ENCODE assay signal across 14 cellular contexts in the genomic region with DNA sequence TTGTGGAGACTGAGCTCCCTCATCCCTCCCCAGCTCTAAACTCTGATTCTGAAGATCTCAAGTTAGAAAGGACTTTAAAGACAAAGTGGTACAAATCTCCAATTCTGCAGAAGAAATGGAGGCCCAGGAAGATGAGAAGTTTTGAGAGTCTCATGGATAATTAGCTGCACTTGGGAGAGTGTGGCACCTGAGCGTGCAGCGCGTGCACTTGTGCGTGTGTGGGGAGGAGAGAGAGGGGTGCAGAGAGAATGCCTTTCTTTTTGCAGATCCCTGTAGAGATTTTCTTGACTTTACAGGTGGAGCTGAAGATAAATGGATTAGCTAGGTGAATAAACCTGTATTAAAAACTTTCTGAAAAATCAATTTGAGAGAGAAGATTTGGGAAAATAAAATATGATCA. TPM values are rescaled to one million over a fixed set of nuclear protein-coding genes. Genes with fewer than 3 reads are reported as not detected.
DNase-seq lines count a peak whose midpoint lies in the region; ATAC-seq and TF ChIP-seq lines count a peak whose summit lies in the region.
"Had no signal": no experiment of that assay in that cellular context is flagged by ENCODE, and none has a peak within 500 bp of the region (broad histone marks: within the 10 kb centered on the region; RNA-seq: fewer than 3 reads in every experiment).

No MANE protein-coding gene starts in this region.

- peaks cover 0 to 6% (median 0%) of the 10 kb centered on the region in 11 donors for H3K9me3 ChIP-seq in heart right ventricle
- peaks cover 0 to 3% of the 10 kb centered on the region in 2 donors for H3K9me3 ChIP-seq in left lung
- no peaks in the 10 kb centered on the region for H3K9me3 ChIP-seq in suprapubic skin
- H3K9me3 ChIP-seq: ovary, transverse colon had no signal

- intact Hi-C loops in heart right ventricle (cut with DNase I) (no loop called here), left cardiac atrium (cut with DNase I) (no loop called here), left lung (cut with DNase I) (no loop called here)
- intact Hi-C loops in activated CD8-positive, alpha-beta T cell treated with anti-CD3 and anti-CD28 coated beads for 36 hours (cut with micrococcal nuclease) = loop anchor here (2.0 to 10.0 kb wide), 2 partner anchors 17 to 143 kb away; no protein-coding TSS in a partner anchor

- CTCF ChIA-PET in activated CD8-positive, alpha-beta T cell treated with anti-CD3 and anti-CD28 coated beads for 36 hours (lab: Charles Lee) = interaction anchor here (0.7 to 2.5 kb wide), 4 partner anchors 14 to 32 kb away, joined by 3 to 10 read pairs (median 4); no protein-coding TSS in a partner anchor

- peaks cover 7% of the 10 kb centered on the region for H3K27me3 Mint-ChIP-seq in activated CD8-positive, alpha-beta T cell treated with anti-CD3 and anti-CD28 coated beads for 36 hours

- H3K4me1 ChIP-seq in heart right ventricle (peaks cover 0 to 51% (median 28%) of the 10 kb centered on the region in 9 donors), left lung (peaks cover 0 to 38% of the 10 kb centered on the region in 2 donors), suprapubic skin (peaks cover 4% of the 10 kb centered on the region)
- H3K4me1 ChIP-seq: transverse colon had no signal

- DNase-seq in heart right ventricle = no peak
- DNase-seq in left cardiac atrium = no peak
- no peak for DNase-seq in activated CD8-positive, alpha-beta T cell treated with anti-CD3 and anti-CD28 coated beads for 36 hours
- no peak for DNase-seq in left lung
- peak in 1 of 2 donors; percentile 8 for DNase-seq in suprapubic skin (ENCODE audit: low spot score in 2 of 2)
- DNase-seq in NCI-H1048 (lab: John Stamatoyannopoulos, UW) = no peak
- no peak for DNase-seq in putamen (ENCODE audit: low spot score)
- DNase-seq: activated CD8-positive, alpha-beta memory T cell treated with anti-CD3 and anti-CD28 coated beads, Interleukin-2, amount 50 U/mL, for 48 hours; NK-92 treated with Interleukin-12 subunit alpha and Interleukin-12 subunit beta, amount 100 ng/mL, for 24 hours; ovary; stimulated activated CD4-positive, alpha-beta T cell treated with anti-CD3 and anti-CD28 coated beads, Interleukin-15, amount 100 ng/mL, for 24 hours; transverse colon had no signal

- peak overlapping the region; percentile 68 to 97 (median 89) for H3K27ac ChIP-seq in heart right ventricle
- H3K27ac ChIP-seq in left lung = peak overlapping the region; percentile 77 to 89
- H3K27ac ChIP-seq in suprapubic skin = peak overlapping the region; percentile 42
- H3K27ac ChIP-seq: ovary had no signal

- H3K9me3 Mint-ChIP-seq in activated CD8-positive, alpha-beta T cell treated with anti-CD3 and anti-CD28 coated beads for 36 hours = peaks cover 1% of the 10 kb centered on the region

- H3K4me3 Mint-ChIP-seq in activated CD8-positive, alpha-beta T cell treated with anti-CD3 and anti-CD28 coated beads for 36 hours = peak overlapping the region; percentile 70
- H3K4me3 Mint-ChIP-seq: mesothelial cell of epicardium had no signal

- 95% methylated on average over 4 of the region's 4 CpGs for WGBS in heart right ventricle, 2 donors
- WGBS in suprapubic skin = 95% methylated on average over 4 of the region's 4 CpGs

- no peak for TF ChIP-seq POLR2A in suprapubic skin (IDR thresholded peaks at IDR 0.05)

- peak overlapping the region in 1 of 10 donors; percentile 10 for H3K4me3 ChIP-seq in heart right ventricle
- no peak overlapping the region for H3K4me3 ChIP-seq in left lung
- H3K4me3 ChIP-seq in suprapubic skin = no peak overlapping the region
- H3K4me3 ChIP-seq: ovary, transverse colon had no signal

- POLR2A ChIA-PET in activated CD8-positive, alpha-beta T cell treated with anti-CD3 and anti-CD28 coated beads for 36 hours (lab: Charles Lee) = interaction anchor here (2.2 kb wide), 1 partner anchor 17 kb away, joined by 6 read pairs; no protein-coding TSS in a partner anchor

- ATAC-seq in heart right ventricle (no peak), left cardiac atrium (no peak), left lung (no peak), GM18873 (IDR thresholded peaks at IDR 0.05; ENCODE audit: low FRiP score, unreplicated experiment) (no peak)
- no peak for ATAC-seq in activated CD8-positive, alpha-beta T cell treated with anti-CD3 and anti-CD28 coated beads for 36 hours

- H3K4me1 Mint-ChIP-seq in activated CD8-positive, alpha-beta T cell treated with anti-CD3 and anti-CD28 coated beads for 36 hours (ENCODE audit: low read depth) = peaks cover 47% of the 10 kb centered on the region

- H3K36me3 ChIP-seq in heart right ventricle (no peaks in the 10 kb centered on the region), left lung (no peaks in the 10 kb centered on the region), suprapubic skin (no peaks in the 10 kb centered on the region)
- H3K36me3 ChIP-seq: ovary, transverse colon had no signal

- no peak for TF ChIP-seq EP300 in suprapubic skin (IDR thresholded peaks at IDR 0.05)

- peak overlapping the region; percentile 3 for H3K27ac Mint-ChIP-seq in activated CD8-positive, alpha-beta T cell treated with anti-CD3 and anti-CD28 coated beads for 36 hours
- H3K27ac Mint-ChIP-seq: mesothelial cell of epicardium had no signal

- TF ChIP-seq CTCF in heart right ventricle (IDR thresholded peaks at IDR 0.05) (no peak), left lung (IDR thresholded peaks at IDR 0.05) (no peak), suprapubic skin (IDR thresholded peaks at IDR 0.05) (no peak)
- no peak for TF ChIP-seq CTCF in activated CD8-positive, alpha-beta T cell treated with anti-CD3 and anti-CD28 coated beads for 36 hours (IDR thresholded peaks at IDR 0.05)

- H3K27me3 ChIP-seq in heart right ventricle (no peaks in the 10 kb centered on the region), left lung (no peaks in the 10 kb centered on the region), suprapubic skin (no peaks in the 10 kb centered on the region)
- H3K27me3 ChIP-seq: ovary, transverse colon had no signal

- peaks cover 8% of the 10 kb centered on the region for H3K36me3 Mint-ChIP-seq in activated CD8-positive, alpha-beta T cell treated with anti-CD3 and anti-CD28 coated beads for 36 hours (ENCODE audit: low read depth)
- H3K36me3 Mint-ChIP-seq: mesothelial cell of epicardium had no signal

RNA-seq across cellular contexts. Expression of a gene that starts 14.8 kb away (rescaled TPM):
- 100 to 1,000 TPM in 1 of 10 donors, 10 to 100 TPM in 9; 61.4 to 105 (median 75.6) TPM for total RNA-seq in heart right ventricle
- 10 to 100 TPM; 33.4 to 48.7 TPM for polyA plus RNA-seq in heart right ventricle
- 10 to 100 TPM; 60.4 to 76.0 TPM for total RNA-seq in left cardiac atrium
- total RNA-seq in activated CD8-positive, alpha-beta T cell treated with anti-CD3 and anti-CD28 coated beads for 36 hours = 10 to 100 TPM; 24.4 to 24.7 TPM
- total RNA-seq in left lung = 10 to 100 TPM; 36.9 to 43.5 TPM
- 10 to 100 TPM; 30.2 to 55.5 (median 36.6) TPM for total RNA-seq in suprapubic skin
